ENCODE assay signal across 12 cellular contexts in the genomic region with DNA sequence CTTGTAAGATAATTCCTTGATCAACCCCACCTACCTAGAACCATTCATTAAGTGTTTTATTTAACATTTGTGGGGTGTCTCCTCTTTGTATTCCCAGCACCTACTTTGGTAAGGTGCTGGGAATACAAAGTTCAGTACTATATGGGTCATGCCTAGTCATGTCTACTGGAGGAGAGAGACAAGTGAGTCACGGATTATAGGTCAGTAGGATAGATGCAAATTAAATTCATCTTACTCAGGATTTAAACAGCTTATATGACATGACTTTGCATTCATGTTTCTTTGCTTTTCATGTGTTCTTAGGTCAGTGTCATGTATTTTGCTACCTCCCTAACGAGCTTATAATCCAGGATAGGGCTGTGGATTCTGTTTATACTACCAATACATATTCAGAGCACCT.
DNase-seq lines count a peak whose midpoint lies in the region; ATAC-seq and TF ChIP-seq lines count a peak whose summit lies in the region.
"Had no signal": no experiment of that assay in that cellular context is flagged by ENCODE, and none has a peak within 500 bp of the region (broad histone marks: within the 10 kb centered on the region; RNA-seq: fewer than 3 reads in every experiment).

No MANE protein-coding gene starts in this region.

- no peak for TF ChIP-seq CTCF in choroid plexus epithelial cell (conservative IDR thresholded peaks at IDR 0.05; ENCODE audit: low read depth, low read length)

- ATAC-seq in GM21390 (IDR thresholded peaks at IDR 0.05; ENCODE audit: unreplicated experiment), result no peak

- H3K4me3 ChIP-seq in choroid plexus epithelial cell (ENCODE audit: low read depth, low read length), result no peak overlapping the region

- in situ Hi-C loops in ACHN (cut with HindIII; ENCODE audit: low pct_ligation_motif_present, low pct_unique_long_range_greater_than_20kb, low sequenced_read_pairs), result no loop called here

- peak; percentile 16 for DNase-seq in ACHN
- peak; percentile 56 for DNase-seq in NCI-H226
- peak; percentile 67 for DNase-seq in choroid plexus epithelial cell (ENCODE audit: low read depth)
- DNase-seq in kidney tubule cell (ENCODE audit: low spot score), result peak; percentile 71
- DNase-seq in NK-92 treated with Interleukin-12 subunit alpha and Interleukin-12 subunit beta, amount 100 ng/mL, for 24 hours (lab: John Stamatoyannopoulos, UW), result no peak
- DNase-seq in hippocampal formation (lab: John Stamatoyannopoulos, UW), result no peak
- DNase-seq in GM19238 (ENCODE audit: insufficient read length, low spot score), result no peak
- DNase-seq: activated naive CD4-positive, alpha-beta T cell treated with anti-CD3 and anti-CD28 coated beads for 36 hours; DMS53; NCI-H1048; NCI-H2171 treated with DMSO at 0.1 percent for 48 hours had no signal

Comparison
In these comparisons a context has a peak if more than half of its experiments do, and no peak if none do; other contexts are left out.
1. DNase-seq: peak in ACHN (single experiment), NCI-H226 (single experiment), choroid plexus epithelial cell (single experiment) and kidney tubule cell (single experiment); none in NK-92 treated with Interleukin-12 subunit alpha and Interleukin-12 subunit beta, amount 100 ng/mL, for 24 hours (single experiment), hippocampal formation (0 of 2) and GM19238 (single experiment).